In the genomic region with DNA sequence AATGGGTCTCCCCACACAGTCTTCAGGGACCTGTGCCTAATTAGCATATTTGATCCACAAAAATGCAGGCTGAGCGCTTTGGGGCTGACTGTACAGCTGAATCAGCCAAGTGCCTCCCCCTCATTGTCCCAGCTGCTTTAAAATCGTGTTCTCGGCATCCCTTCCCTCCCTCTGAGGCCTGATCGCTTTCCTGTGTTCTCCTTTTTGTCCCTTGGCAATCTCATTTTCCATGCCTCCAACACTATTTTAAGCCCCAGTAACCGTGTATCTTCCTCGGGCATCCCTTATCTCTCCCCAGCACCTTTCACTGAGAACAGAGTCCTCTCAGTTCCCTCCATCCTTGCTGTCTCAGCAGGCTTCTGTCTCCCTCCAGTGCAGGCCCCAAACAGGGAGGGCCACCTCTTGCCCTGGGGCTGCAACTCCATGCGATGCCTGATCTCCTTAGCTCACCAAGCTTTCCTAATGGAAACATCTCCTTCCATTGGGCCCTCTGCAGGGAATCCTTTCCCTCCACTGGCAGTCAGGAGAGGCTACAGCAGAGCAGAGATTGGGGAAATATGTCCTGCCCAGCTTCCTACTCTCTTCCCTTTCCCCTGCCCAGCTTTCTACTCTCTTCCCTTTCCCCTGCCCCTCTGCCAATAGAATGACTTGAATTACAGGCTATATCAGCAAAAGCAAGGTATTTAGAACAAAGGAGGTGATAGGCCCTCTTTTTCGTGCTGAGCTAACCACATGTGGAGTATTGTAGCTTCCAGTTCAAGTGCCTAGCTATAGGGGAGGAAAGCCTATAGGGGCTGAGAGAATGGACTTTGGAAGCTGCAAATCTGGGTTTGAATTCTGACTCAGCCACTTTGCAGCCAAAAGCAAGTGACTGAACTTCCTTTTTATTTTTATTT, we compare ENCODE assay signal across 9 cellular contexts. TPM values are rescaled to one million over a fixed set of nuclear protein-coding genes. Genes with fewer than 3 reads are reported as not detected.
A peak's percentile ranks its signal among the peaks of the same experiment; 100 is the strongest.
DNase-seq lines count a peak whose midpoint lies in the region; ATAC-seq, FAIRE-seq and TF ChIP-seq lines count a peak whose summit lies in the region.
"Had no signal": no experiment of that assay in that cellular context is flagged by ENCODE, and none has a peak within 500 bp of the region (broad histone marks: within the 10 kb centered on the region; RNA-seq: fewer than 3 reads in every experiment).

No MANE protein-coding gene starts in this region.

- H3K27me3 ChIP-seq in adrenal gland (no peaks in the 10 kb centered on the region), heart left ventricle (no peaks in the 10 kb centered on the region)

- TF ChIP-seq POLR2A in adrenal gland (IDR thresholded peaks at IDR 0.05) (no peak), heart left ventricle (IDR thresholded peaks at IDR 0.05) (no peak), GM12891 (IDR thresholded peaks at IDR 0.05; ENCODE audit: low read depth, low read length) (no peak)

- intact Hi-C loops in adrenal gland (cut with DNase I): no loop called here
- intact Hi-C loops in heart left ventricle (cut with DNase I): loop anchor here in 3 of 10 donors (5.0 kb wide), 2 partner anchors 36 to 51 kb away; no protein-coding TSS in a partner anchor

- ATAC-seq in heart left ventricle (peak; percentile 12 to 47 (median 26)), GM21367 (IDR thresholded peaks at IDR 0.05; ENCODE audit: unreplicated experiment) (no peak)

- no peak for FAIRE-seq in GM12891 (lab: Jason Lieb, UNC)
- FAIRE-seq: GM12878 had no signal

- peak overlapping the region; percentile 15 to 87 (median 72) for H3K27ac ChIP-seq in adrenal gland
- peak overlapping the region; percentile 55 to 89 (median 76) for H3K27ac ChIP-seq in heart left ventricle

- DNase-seq in GM04504 (ENCODE audit: low read depth): peak; percentile 64
- peak in 1 of 7 donors; percentile 24 for DNase-seq in adrenal gland
- DNase-seq in heart left ventricle: peak in 1 of 5 donors; percentile 49
- peak; percentile 13 for DNase-seq in retina
- no peak for DNase-seq in NCI-H1436 treated with DMSO at 0.1 percent for 48 hours (lab: John Stamatoyannopoulos, UW)
- no peak for DNase-seq in foreskin melanocyte
- no peak for DNase-seq in GM12891 (ENCODE audit: insufficient read length, low spot score)

- H3K9me3 ChIP-seq in adrenal gland (replicated peaks in 1 of 3) (no peaks in the 10 kb centered on the region), heart left ventricle (no peaks in the 10 kb centered on the region)

- no peak overlapping the region for H3K4me3 ChIP-seq in adrenal gland
- no peak overlapping the region for H3K4me3 ChIP-seq in heart left ventricle
- H3K4me3 ChIP-seq: GM12878 had no signal

- TF ChIP-seq CTCF in adrenal gland (IDR thresholded peaks at IDR 0.05): no peak
- TF ChIP-seq CTCF in heart left ventricle (IDR thresholded peaks at IDR 0.05): no peak

- H3K4me1 ChIP-seq in adrenal gland (replicated peaks in 1 of 2) (peaks cover 53 to 56% of the 10 kb centered on the region in 2 donors), heart left ventricle (peaks cover 0 to 53% (median 32%) of the 10 kb centered on the region in 12 donors)

- H3K36me3 ChIP-seq in adrenal gland (replicated peaks in 1 of 2): no peaks in the 10 kb centered on the region
- H3K36me3 ChIP-seq in heart left ventricle: no peaks in the 10 kb centered on the region

- 38 to 52% (median 45%) methylated on average over 8 of the region's 8 CpGs for WGBS in adrenal gland, 4 donors
- WGBS in heart left ventricle, 4 donors: 24 to 43% (median 26%) methylated on average over 8 of the region's 8 CpGs

TF ChIP-seq in GM12891, 5 proteins besides CTCF, POLR2A, EP300 and RAD21:
- TF ChIP-seq TAF1 (IDR thresholded peaks at IDR 0.05; ENCODE audit: low read depth, low read length) (no peak), PAX5 (IDR thresholded peaks at IDR 0.05; ENCODE audit: insufficient read depth, low read length, severe bottlenecking) (no peak), POLR2AphosphoS5 (IDR thresholded peaks at IDR 0.05; ENCODE audit: low read depth, low read length) (no peak), SPI1 (IDR thresholded peaks at IDR 0.05; ENCODE audit: low read depth, low read length) (no peak), POU2F2 (IDR thresholded peaks at IDR 0.05; ENCODE audit: low read depth, low read length) (no peak)

RNA-seq across cellular contexts. Expression of a gene that starts 13.9 kb away (rescaled TPM):
- 100 to 1,000 TPM in 7 of 8 donors, 10 to 100 TPM in 1; 51.3 to 204 (median 164) TPM for total RNA-seq in adrenal gland
- 100 to 1,000 TPM; 217 to 489 (median 301) TPM for polyA plus RNA-seq in adrenal gland
- 100 to 1,000 TPM; 244 to 396 (median 299) TPM for total RNA-seq in heart left ventricle
- polyA plus RNA-seq in heart left ventricle: 1,000 to 10,000 TPM in 1 of 2 donors, 100 to 1,000 TPM in 1; 355 to 1,063 TPM
- polyA plus RNA-seq in GM12891 (2012; ENCODE audit: low read depth, missing spikeins): 192 TPM

RNA-seq across cellular contexts. Expression of a gene that starts 14.2 kb away (rescaled TPM):
- total RNA-seq in adrenal gland: 10 to 100 TPM; 16.3 to 52.1 (median 33.6) TPM
- polyA plus RNA-seq in adrenal gland: 10 to 100 TPM; 13.1 to 97.8 (median 75.7) TPM
- 10 to 100 TPM; 19.4 to 28.9 (median 20.9) TPM for total RNA-seq in heart left ventricle
- polyA plus RNA-seq in heart left ventricle: 10 to 100 TPM; 30.1 to 37.2 TPM
- polyA plus RNA-seq in GM12891 (2012; ENCODE audit: low read depth, missing spikeins): 21.9 TPM

RNA-seq across cellular contexts. Expression of a gene that starts 57.0 kb away (rescaled TPM):
- 100 to 1,000 TPM in 1 of 8 donors, 10 to 100 TPM in 7; 49.3 to 101 (median 73.2) TPM for total RNA-seq in adrenal gland
- 100 to 1,000 TPM in 2 of 3 donors, 10 to 100 TPM in 1; 83.3 to 153 (median 144) TPM for polyA plus RNA-seq in adrenal gland
- total RNA-seq in heart left ventricle: 10 to 100 TPM; 23.6 to 53.2 (median 30.4) TPM
- 10 to 100 TPM; 41.8 to 77.1 TPM for polyA plus RNA-seq in heart left ventricle
- 40.4 TPM for polyA plus RNA-seq in GM12891 (2012; ENCODE audit: low read depth, missing spikeins)

Comparison
In these comparisons a context has a peak if more than half of its experiments do, and no peak if none do; other contexts are left out.
1. DNase-seq: peak in GM04504 (single experiment) and retina (single experiment); none in NCI-H1436 treated with DMSO at 0.1 percent for 48 hours (single experiment), foreskin melanocyte (single experiment) and GM12891 (single experiment).